In genomic region chr2:204535764-204536163, GRCh38 we compare ENCODE assay signal across 26 cellular contexts.
"Had no signal": no experiment of that assay in that cellular context is flagged by ENCODE, and none has a peak within 500 bp of the region (broad histone marks: within the 10 kb centered on the region; RNA-seq: fewer than 3 reads in every experiment).

No MANE protein-coding gene starts in this region.

- H3K4me1 Mint-ChIP-seq: memory B cell; naive B cell; neural crest cell; stimulated activated naive CD8-positive, alpha-beta T cell treated with anti-CD3 and anti-CD28 coated beads, Interleukin-15, amount 100 ng/mL, for 72 hours had no signal

- H3K4me1 ChIP-seq: foreskin keratinocyte, heart left ventricle, parathyroid adenoma had no signal

- H3K4me3 Mint-ChIP-seq: effector memory CD8-positive, alpha-beta T cell; memory B cell; naive B cell; natural killer cell treated with Interleukin-12 subunit alpha and Interleukin-12 subunit beta and Interleukin-15 and Interleukin-18, amount 100 ng/mL, for 72 hours; neural crest cell; stimulated activated naive CD8-positive, alpha-beta T cell treated with anti-CD3 and anti-CD28 coated beads, Interleukin-15, amount 100 ng/mL, for 72 hours had no signal

- ATAC-seq: effector memory CD8-positive, alpha-beta T cell; foreskin keratinocyte; gastroesophageal sphincter; heart left ventricle; left lobe of liver; natural killer cell treated with Interleukin-12 subunit alpha and Interleukin-12 subunit beta and Interleukin-15 and Interleukin-18, amount 100 ng/mL, for 72 hours; right lobe of liver; stimulated activated naive CD8-positive, alpha-beta T cell treated with anti-CD3 and anti-CD28 coated beads, Interleukin-15, amount 100 ng/mL, for 72 hours had no signal

- H3K27me3 Mint-ChIP-seq: effector memory CD8-positive, alpha-beta T cell; memory B cell; naive B cell; natural killer cell treated with Interleukin-12 subunit alpha and Interleukin-12 subunit beta and Interleukin-15 and Interleukin-18, amount 100 ng/mL, for 72 hours; progenitor cell of endocrine pancreas; stimulated activated naive CD8-positive, alpha-beta T cell treated with anti-CD3 and anti-CD28 coated beads, Interleukin-15, amount 100 ng/mL, for 72 hours had no signal

- H2AFZ ChIP-seq: hepatocyte, parathyroid adenoma had no signal

- H3K36me3 ChIP-seq: esophagus muscularis mucosa, gastroesophageal sphincter, heart left ventricle, right lobe of liver, suprapubic skin, transverse colon had no signal

- H3K27me3 ChIP-seq: esophagus muscularis mucosa, foreskin keratinocyte, gastroesophageal sphincter, hepatocyte, right lobe of liver, suprapubic skin, transverse colon had no signal

- H3K9me3 Mint-ChIP-seq: effector memory CD8-positive, alpha-beta T cell; memory B cell; naive B cell; natural killer cell treated with Interleukin-12 subunit alpha and Interleukin-12 subunit beta and Interleukin-15 and Interleukin-18, amount 100 ng/mL, for 72 hours; neural crest cell; stimulated activated naive CD8-positive, alpha-beta T cell treated with anti-CD3 and anti-CD28 coated beads, Interleukin-15, amount 100 ng/mL, for 72 hours had no signal

- H3K4me3 ChIP-seq: esophagus muscularis mucosa, gastroesophageal sphincter, heart left ventricle, hepatocyte, lung, right lobe of liver, suprapubic skin, transverse colon had no signal

- FAIRE-seq: endometrium, kidney, small intestine had no signal

- H3K4me2 ChIP-seq: hepatocyte had no signal

- H3K9me3 ChIP-seq: esophagus muscularis mucosa, gastroesophageal sphincter, heart left ventricle, right lobe of liver, suprapubic skin, transverse colon had no signal

- H3K36me3 Mint-ChIP-seq: memory B cell; naive B cell; natural killer cell treated with Interleukin-12 subunit alpha and Interleukin-12 subunit beta and Interleukin-15 and Interleukin-18, amount 100 ng/mL, for 72 hours had no signal

- DNase-seq: cortex of kidney; effector memory CD8-positive, alpha-beta T cell; foreskin keratinocyte; heart left ventricle; kidney; naive B cell; right lobe of liver; small intestine; stimulated activated CD4-positive, alpha-beta T cell treated with anti-CD3 and anti-CD28 coated beads, Interleukin-15, amount 100 ng/mL, for 24 hours; stimulated activated CD4-positive, alpha-beta T cell treated with anti-CD3 and anti-CD28 coated beads, Interleukin-2, amount 100 ng/mL, for 48 hours; stimulated activated naive CD4-positive, alpha-beta T cell; stimulated activated naive CD8-positive, alpha-beta T cell treated with anti-CD3 and anti-CD28 coated beads, Interleukin-15, amount 100 ng/mL, for 72 hours; transverse colon had no signal

- H3K27ac Mint-ChIP-seq: effector memory CD8-positive, alpha-beta T cell; memory B cell; naive B cell; natural killer cell treated with Interleukin-12 subunit alpha and Interleukin-12 subunit beta and Interleukin-15 and Interleukin-18, amount 100 ng/mL, for 72 hours; progenitor cell of endocrine pancreas; stimulated activated naive CD8-positive, alpha-beta T cell treated with anti-CD3 and anti-CD28 coated beads, Interleukin-15, amount 100 ng/mL, for 72 hours had no signal

- H3K79me2 ChIP-seq: hepatocyte, parathyroid adenoma had no signal

- H3K27ac ChIP-seq: epithelial cell of prostate, esophagus muscularis mucosa, foreskin keratinocyte, gastroesophageal sphincter, heart left ventricle, hepatocyte, parathyroid adenoma, right lobe of liver, suprapubic skin, transverse colon had no signal

- H3K9ac ChIP-seq: parathyroid adenoma had no signal
